In the genomic region with DNA sequence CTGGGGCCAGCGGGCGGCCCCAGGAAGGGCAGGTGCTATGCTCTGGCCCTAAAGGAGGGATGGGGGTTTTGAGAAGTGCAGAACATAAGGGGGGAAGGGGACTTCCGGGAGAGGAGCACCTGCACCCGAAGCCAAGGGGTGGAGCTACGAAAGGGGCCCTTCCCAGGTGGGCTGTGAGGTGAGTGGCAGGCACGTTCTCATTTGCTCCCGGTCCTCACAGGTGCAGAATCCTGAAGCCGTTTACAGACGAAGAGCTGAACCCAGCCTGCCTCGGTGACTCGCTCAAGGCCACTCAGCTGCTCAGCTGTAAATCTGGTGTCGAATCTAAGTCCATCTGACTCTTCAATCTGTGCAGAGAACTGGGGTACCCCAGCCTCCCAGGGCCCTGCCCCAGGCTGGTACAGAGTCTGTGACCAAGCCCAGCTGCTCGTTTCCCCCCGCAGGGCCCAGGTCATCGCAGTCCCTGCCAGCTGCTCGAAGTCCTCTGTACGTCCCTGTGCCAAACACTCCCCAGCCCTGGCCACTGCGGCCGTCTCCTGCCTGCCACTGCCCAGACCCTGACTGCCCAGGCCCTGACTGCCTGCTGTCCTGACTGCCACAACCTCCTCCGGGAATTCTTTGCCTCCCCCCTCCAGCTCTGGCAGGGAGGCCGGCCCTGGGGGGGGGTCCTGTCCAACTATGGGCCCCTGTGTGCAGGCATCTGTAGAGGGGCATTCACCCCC, we compare ENCODE assay signal across 18 cellular contexts. TPM values are rescaled to one million over a fixed set of nuclear protein-coding genes. Genes with fewer than 3 reads are reported as not detected.
DNase-seq lines count a peak whose midpoint lies in the region.
"Had no signal": no experiment of that assay in that cellular context is flagged by ENCODE, and none has a peak within 500 bp of the region (broad histone marks: within the 10 kb centered on the region; RNA-seq: fewer than 3 reads in every experiment).

No MANE protein-coding gene starts in this region.

- H3K4me3 ChIP-seq in H7 (ENCODE audit: insufficient read depth, low read depth, low read length) (no peak overlapping the region), mesenchymal stem cell (ENCODE audit: insufficient read depth in 1 of 2, low read depth in 1 of 2, low read length in 2 of 2) (no peak overlapping the region)

- no peak overlapping the region for H2BK12ac ChIP-seq in mesenchymal stem cell (ENCODE audit: low read length in 2 of 2)

- H3K4me1 ChIP-seq in mesenchymal stem cell (ENCODE audit: control insufficient read depth, insufficient read depth, low read depth, low read length): peaks cover 1% of the 10 kb centered on the region

- no peaks in the 10 kb centered on the region for H3K79me1 ChIP-seq in mesenchymal stem cell (replicated peaks; ENCODE audit: low read length, poor library complexity, severe bottlenecking)

- no peak overlapping the region for H3K27ac ChIP-seq in mesenchymal stem cell (ENCODE audit: low read length, poor library complexity, severe bottlenecking)

- no peak overlapping the region for H3K18ac ChIP-seq in mesenchymal stem cell (ENCODE audit: low read depth in 1 of 2, low read length in 2 of 2)

- H3K36me3 ChIP-seq in H7 (replicated peaks; ENCODE audit: control insufficient read depth, insufficient read depth, low read length) (no peaks in the 10 kb centered on the region), mesenchymal stem cell (ENCODE audit: control insufficient read depth in 1 of 2, insufficient read depth in 2 of 2, low read depth in 1 of 2, low read length in 2 of 2) (no peaks in the 10 kb centered on the region)

- H2AFZ ChIP-seq in mesenchymal stem cell (ENCODE audit: low read depth, low read length): no peak overlapping the region

- DNase-seq in DMS153 (lab: John Stamatoyannopoulos, UW) (peak; percentile 36), H7 (peak; percentile 81), NCI-H69 (lab: John Stamatoyannopoulos, UW) (peak; percentile 57), mesenchymal stem cell (no peak), NCI-H2029 (lab: John Stamatoyannopoulos, UW) (no peak), dedifferentiated amniotic fluid mesenchymal stem cell (ENCODE audit: extremely low spot score) (no peak), SHP77 (lab: John Stamatoyannopoulos, UW) (no peak)
- DNase-seq in stimulated activated CD8-positive, alpha-beta memory T cell treated with anti-CD3 and anti-CD28 coated beads, Interleukin-4, amount 100 ng/mL, for 48 hours: no peak
- DNase-seq: ACHN; CD4-positive, alpha-beta memory T cell; EL; Karpas-422; MM.1S; NCI-H146; NCI-H524 treated with DMSO at 0.1 percent for 48 hours; NK-92 treated with Interleukin-12 subunit alpha and Interleukin-12 subunit beta, amount 100 ng/mL, for 24 hours; SIG-M5; T-helper 17 cell had no signal

- H4K91ac ChIP-seq in mesenchymal stem cell (ENCODE audit: low read length): no peak overlapping the region

- H2BK15ac ChIP-seq in mesenchymal stem cell (ENCODE audit: low read depth, poor library complexity, severe bottlenecking): peak overlapping the region; percentile 45

- H3K14ac ChIP-seq in mesenchymal stem cell (ENCODE audit: low read length in 2 of 2): peak overlapping the region in 1 of 2 experiments; percentile 53

- 72% methylated on average over 21 of the region's 21 CpGs for WGBS in mesenchymal stem cell

- no peaks in the 10 kb centered on the region for H3K9me3 ChIP-seq in mesenchymal stem cell (ENCODE audit: control insufficient read depth, low read length)

- no peak overlapping the region for H3K4me2 ChIP-seq in mesenchymal stem cell (ENCODE audit: low read length, poor library complexity, severe bottlenecking)

- H3K9ac ChIP-seq in mesenchymal stem cell (ENCODE audit: low read length): no peak overlapping the region

- no peaks in the 10 kb centered on the region for H3K27me3 ChIP-seq in H7 (ENCODE audit: control insufficient read depth, insufficient read depth, low read length)
- peaks cover 71 to 84% of the 10 kb centered on the region in 2 experiments for H3K27me3 ChIP-seq in mesenchymal stem cell (ENCODE audit: control insufficient read depth in 1 of 2, insufficient read depth in 1 of 2, low read length in 2 of 2)

- no peak overlapping the region for H3K4ac ChIP-seq in mesenchymal stem cell (ENCODE audit: low read depth in 1 of 2, low read length in 2 of 2)

- no peak overlapping the region for H3K23ac ChIP-seq in mesenchymal stem cell (ENCODE audit: low read length in 2 of 2)

- H4K8ac ChIP-seq in mesenchymal stem cell (ENCODE audit: low read length): no peak overlapping the region

- no peak overlapping the region for H2BK120ac ChIP-seq in mesenchymal stem cell (ENCODE audit: low read depth, low read length)

- H2BK5ac ChIP-seq in mesenchymal stem cell (ENCODE audit: low read depth, low read length, poor library complexity, severe bottlenecking): no peak overlapping the region

- no peak overlapping the region for H2AK5ac ChIP-seq in mesenchymal stem cell (ENCODE audit: low read length, severe bottlenecking)

RNA-seq across cellular contexts. Expression of gene RXRA, which starts 53.8 kb away (rescaled TPM):
- total RNA-seq in H7 (2014; rRNA removed; shearing (Covaris generic)): 17.7 and 23.2 TPM in 2 replicates
- 37.8 TPM for polyA plus RNA-seq in mesenchymal stem cell (2013, experiment 1 of 2)
- polyA plus RNA-seq in mesenchymal stem cell (2013, experiment 2 of 2): 38.3 TPM

Comparison
In these comparisons a context has a peak if more than half of its experiments do, and no peak if none do; other contexts are left out.
1. DNase-seq: peak in DMS153 (single experiment), H7 (single experiment) and NCI-H69 (single experiment); none in mesenchymal stem cell (single experiment), NCI-H2029 (single experiment), stimulated activated CD8-positive, alpha-beta memory T cell treated with anti-CD3 and anti-CD28 coated beads, Interleukin-4, amount 100 ng/mL, for 48 hours (single experiment), dedifferentiated amniotic fluid mesenchymal stem cell (single experiment) and SHP77 (0 of 2).